8 cellular contexts compared by ENCODE assay signal in genomic region chr19:1249298-1249989, GRCh38. TPM values are rescaled to one million over a fixed set of nuclear protein-coding genes. Genes with fewer than 3 reads are reported as not detected.
DNase-seq lines count a peak whose midpoint lies in the region; ATAC-seq and TF ChIP-seq lines count a peak whose summit lies in the region.

No MANE protein-coding gene starts in this region.

- BruUV-seq in HCT116 (replicated peaks; lab: Mats Ljungman, UMichigan): no TSS peak

- peaks cover 45 to 74% of the 10 kb centered on the region in 2 experiments for H3K4me1 ChIP-seq in HCT116 (ENCODE audit: control insufficient read depth in 1 of 2, insufficient read depth in 2 of 2, low read length in 2 of 2)
- peaks cover 54% of the 10 kb centered on the region for H3K4me1 ChIP-seq in SJSA1 (replicated peaks)
- H3K4me1 ChIP-seq in suprapubic skin: peaks cover 73% of the 10 kb centered on the region

- H3K9me3 Mint-ChIP-seq in activated naive CD4-positive, alpha-beta T cell treated with anti-CD3 and anti-CD28 coated beads, Interleukin-2, amount 10 ng/mL, durations not matched to agents 7 days and 5 days: no peaks in the 10 kb centered on the region

- DNase-seq in ELR (ENCODE audit: low read depth) (peak; percentile 95), HCT116 (ENCODE audit: low read depth, low spot score) (peak; percentile 89), NB4 (ENCODE audit: low read depth) (peak; percentile 90), SJSA1 (ENCODE audit: low read depth in 1 of 2, low spot score in 2 of 2) (peak; percentile 95 to 96), germinal center (ENCODE audit: low spot score) (peak; percentile 95), occipital lobe (lab: John Stamatoyannopoulos, UW) (peak; percentile 86), suprapubic skin (ENCODE audit: low spot score in 2 of 2) (peak; percentile 95 to 96)
- DNase-seq in activated naive CD4-positive, alpha-beta T cell treated with anti-CD3 and anti-CD28 coated beads, Interleukin-2, amount 10 ng/mL, durations not matched to agents 7 days and 5 days: peak; percentile 96

- peak; percentile 45 for ATAC-seq in HCT116

- no peak overlapping the region for H2AFZ ChIP-seq in HCT116 (ENCODE audit: low read depth, low read length, poor library complexity, severe bottlenecking)

- RAD21 ChIA-PET in HCT116 (lab: Charles Lee; ENCODE audit: low non-redundant PET in 1 of 2, low total read pairs in 2 of 2, uncharacterized antibody in 2 of 2, unreplicated experiment in 2 of 2): no interaction called here

- TF ChIP-seq CTCF in HCT116 (IDR thresholded peaks at IDR 0.05 in 2 of 3, conservative IDR thresholded peaks at IDR 0.05 in 1 of 3; ENCODE audit: borderline replicate concordance in 1 of 3, insufficient read depth in 1 of 3, low read depth in 2 of 3, low read length in 2 of 3): no peak
- no peak for TF ChIP-seq CTCF in NB4 (IDR thresholded peaks at IDR 0.05; ENCODE audit: low read depth, low read length)
- no peak for TF ChIP-seq CTCF in suprapubic skin (IDR thresholded peaks at IDR 0.05)

- intact Hi-C loops in HCT116 (cut with micrococcal nuclease): loop anchor here (1.0 to 10.0 kb wide), 3 partner anchors 17 to 455 kb away; partner anchors contain the start of genes CNN2, PTBP1, RNU6-2 and TMEM259

- no peaks in the 10 kb centered on the region for H3K27me3 Mint-ChIP-seq in activated naive CD4-positive, alpha-beta T cell treated with anti-CD3 and anti-CD28 coated beads, Interleukin-2, amount 10 ng/mL, durations not matched to agents 7 days and 5 days

- H3K27me3 ChIP-seq in HCT116 (ENCODE audit: insufficient read depth, low read length) (no peaks in the 10 kb centered on the region), SJSA1 (replicated peaks) (no peaks in the 10 kb centered on the region), suprapubic skin (no peaks in the 10 kb centered on the region)

- H3K27ac ChIP-seq in HCT116 (ENCODE audit: low read depth, low read length) (peak overlapping the region; percentile 100), SJSA1 (peak overlapping the region; percentile 98), suprapubic skin (peak overlapping the region; percentile 99)

- TF ChIP-seq RAD21 in HCT116 (IDR thresholded peaks at IDR 0.05; ENCODE audit: low read depth): no peak

- H3K36me3 Mint-ChIP-seq in activated naive CD4-positive, alpha-beta T cell treated with anti-CD3 and anti-CD28 coated beads, Interleukin-2, amount 10 ng/mL, durations not matched to agents 7 days and 5 days: peaks cover 19% of the 10 kb centered on the region

- peak overlapping the region; percentile 99 for H3K9ac ChIP-seq in HCT116 (ENCODE audit: low read length)

- POLR2A ChIA-PET in HCT116 (lab: Charles Lee): interaction anchor here (0.7 to 1.0 kb wide), 2 partner anchors 16 to 17 kb away, joined by 3 read pairs; no protein-coding TSS in a partner anchor

- TF ChIP-seq POLR2A in HCT116 (IDR thresholded peaks at IDR 0.05; ENCODE audit: borderline replicate concordance, extremely low read depth, insufficient read depth, insufficient read length) (peak; percentile 43), NB4 (IDR thresholded peaks at IDR 0.05; ENCODE audit: extremely low read depth, insufficient read length) (peak; percentile 42), suprapubic skin (IDR thresholded peaks at IDR 0.05) (peak; percentile 90 to 95)

- H3K9me3 ChIP-seq in HCT116 (ENCODE audit: control insufficient read depth in 1 of 2, insufficient read depth in 1 of 2, low read depth in 1 of 2, low read length in 2 of 2): no peaks in the 10 kb centered on the region
- H3K9me3 ChIP-seq in SJSA1 (replicated peaks): no peaks in the 10 kb centered on the region; the same call in 1 of the 2 replicates
- H3K9me3 ChIP-seq in suprapubic skin: no peaks in the 10 kb centered on the region

- H4K20me1 ChIP-seq in HCT116 (ENCODE audit: insufficient read depth): peaks cover 8% of the 10 kb centered on the region; the same call in 1 of the 2 replicates

- CTCF ChIA-PET in HCT116 (lab: Charles Lee): interaction anchor here (1.0 kb wide), 1 partner anchor 17 kb away, joined by 7 read pairs; no protein-coding TSS in a partner anchor
- CTCF ChIA-PET in activated naive CD4-positive, alpha-beta T cell treated with anti-CD3 and anti-CD28 coated beads, Interleukin-2, amount 10 ng/mL, durations not matched to agents 7 days and 5 days (lab: Charles Lee): interaction anchor here (0.6 to 0.7 kb wide), 2 partner anchors 17 to 19 kb away, joined by 3 to 5 read pairs; partner anchors contain the start of gene CIRBP

- peak overlapping the region; percentile 90 for H3K27ac Mint-ChIP-seq in activated naive CD4-positive, alpha-beta T cell treated with anti-CD3 and anti-CD28 coated beads, Interleukin-2, amount 10 ng/mL, durations not matched to agents 7 days and 5 days

- TF ChIP-seq EP300 in suprapubic skin (IDR thresholded peaks at IDR 0.05): no peak

- peaks cover 16% of the 10 kb centered on the region for H3K4me1 Mint-ChIP-seq in activated naive CD4-positive, alpha-beta T cell treated with anti-CD3 and anti-CD28 coated beads, Interleukin-2, amount 10 ng/mL, durations not matched to agents 7 days and 5 days

- H3K36me3 ChIP-seq in HCT116 (ENCODE audit: control insufficient read depth in 1 of 2, insufficient read depth in 2 of 2, low read length in 2 of 2) (peaks cover 11 to 28% of the 10 kb centered on the region in 2 experiments), SJSA1 (peaks cover 49% of the 10 kb centered on the region), suprapubic skin (peaks cover 29% of the 10 kb centered on the region)

- peaks cover 59% of the 10 kb centered on the region for H3K79me2 ChIP-seq in HCT116 (ENCODE audit: insufficient read depth, low read length)

- H3K4me3 Mint-ChIP-seq in activated naive CD4-positive, alpha-beta T cell treated with anti-CD3 and anti-CD28 coated beads, Interleukin-2, amount 10 ng/mL, durations not matched to agents 7 days and 5 days: peak overlapping the region; percentile 79

- H3K4me3 ChIP-seq in HCT116 (replicated peaks in 1 of 2; ENCODE audit: low read depth in 1 of 2, low read length in 2 of 2): peak overlapping the region; percentile 68 to 74
- peak overlapping the region; percentile 44 for H3K4me3 ChIP-seq in NB4 (ENCODE audit: low read depth, low read length)
- H3K4me3 ChIP-seq in SJSA1: peak overlapping the region; percentile 89
- peak overlapping the region; percentile 92 for H3K4me3 ChIP-seq in suprapubic skin

- H3K9me2 ChIP-seq in HCT116 (ENCODE audit: insufficient read depth): no peaks in the 10 kb centered on the region

- H3K4me2 ChIP-seq in HCT116 (ENCODE audit: low read length): peak overlapping the region; percentile 99

- whole genome bisulfite sequencing in suprapubic skin: under 1% methylated on average over 35 of the region's 102 CpGs

TF ChIP-seq in HCT116, 20 proteins besides CTCF, POLR2A, EP300 and RAD21:
- no peak; the same call in 1 of the 2 replicates for TF ChIP-seq JUND (IDR thresholded peaks at IDR 0.05)
- TF ChIP-seq ZBTB33 (IDR thresholded peaks at IDR 0.05; ENCODE audit: extremely low read depth, insufficient replicate concordance, low read length): peak; percentile 18
- no peak for TF ChIP-seq YY1 (IDR thresholded peaks at IDR 0.05; ENCODE audit: extremely low read depth, insufficient replicate concordance, low read depth, low read length)
- TF ChIP-seq EGR1 (IDR thresholded peaks at IDR 0.05; ENCODE audit: low read depth): peak; percentile 74; the same call in 1 of the 2 replicates
- TF ChIP-seq SIN3A (IDR thresholded peaks at IDR 0.05; ENCODE audit: low read depth): peak; percentile 95
- peak; percentile 92 for TF ChIP-seq POLR2AphosphoS5 (IDR thresholded peaks at IDR 0.05; ENCODE audit: low read depth, low read length)
- no peak for TF ChIP-seq CBX3 (IDR thresholded peaks at IDR 0.05; ENCODE audit: low read depth)
- TF ChIP-seq FOSL1 (IDR thresholded peaks at IDR 0.05; ENCODE audit: low read depth): no peak

RNA-seq across cellular contexts. Expression of gene MIDN, which starts 1.1 kb away (rescaled TPM):
- 146 TPM for total RNA-seq in HCT116 (2021; ENCODE audit: unreplicated experiment)
- polyA plus RNA-seq in HCT116 (2012): 63.2 and 79.4 TPM in 2 replicates
- 3.7 and 7.2 TPM in 2 replicates for total RNA-seq in SJSA1 (2014; rRNA removed; shearing (Covaris generic))
- total RNA-seq in occipital lobe: 15.3 TPM
- total RNA-seq in suprapubic skin: 100 to 1,000 TPM in 2 of 4 donors, 10 to 100 TPM in 2; 89.0 to 153 (median 105) TPM

RNA-seq across cellular contexts. Expression of gene ATP5F1D, which starts 7.9 kb away (rescaled TPM):
- total RNA-seq in HCT116 (2021; ENCODE audit: unreplicated experiment) (428 TPM), occipital lobe (11.9 TPM), suprapubic skin (100 to 1,000 TPM; 102 to 205 (median 137) TPM)
- polyA plus RNA-seq in HCT116 (2012): 468 and 508 TPM in 2 replicates
- 42.4 and 68.8 TPM in 2 replicates for total RNA-seq in SJSA1 (2014; rRNA removed; shearing (Covaris generic))

RNA-seq across cellular contexts. Expression of gene CBARP, which starts 11.6 kb away (rescaled TPM):
- total RNA-seq in HCT116 (2021; ENCODE audit: unreplicated experiment): 23.8 TPM
- 11.1 and 11.8 TPM in 2 replicates for polyA plus RNA-seq in HCT116 (2012)
- 0.50 and 1.6 TPM in 2 replicates for total RNA-seq in SJSA1 (2014; rRNA removed; shearing (Covaris generic))
- 6.6 TPM for total RNA-seq in occipital lobe
- total RNA-seq in suprapubic skin: 1 to 10 TPM; 2.9 to 8.6 (median 5.1) TPM

RNA-seq across cellular contexts. Expression of gene CIRBP, which starts 19.7 kb away (rescaled TPM):
- total RNA-seq in HCT116 (2021; ENCODE audit: unreplicated experiment) (276 TPM), occipital lobe (598 TPM), suprapubic skin (100 to 1,000 TPM; 338 to 672 (median 451) TPM)
- 398 and 405 TPM in 2 replicates for polyA plus RNA-seq in HCT116 (2012)
- total RNA-seq in SJSA1 (2014; rRNA removed; shearing (Covaris generic)): 314 and 318 TPM in 2 replicates

RNA-seq across cellular contexts. Expression of gene FAM174C, which starts 25.9 kb away (rescaled TPM):
- total RNA-seq in HCT116 (2021; ENCODE audit: unreplicated experiment): 77.1 TPM
- polyA plus RNA-seq in HCT116 (2012): 87.0 and 88.0 TPM in 2 replicates
- total RNA-seq in SJSA1 (2014; rRNA removed; shearing (Covaris generic)): 32.2 and 40.6 TPM in 2 replicates
- 6.7 TPM for total RNA-seq in occipital lobe
- 10 to 100 TPM; 44.3 to 72.5 (median 58.2) TPM for total RNA-seq in suprapubic skin

Comparison
In these comparisons a context has a peak if more than half of its experiments do, and no peak if none do; other contexts are left out.
1. Peak in every context shown above with its lines: DNase-seq, ATAC-seq, H3K4me3 ChIP-seq and H3K27ac ChIP-seq.
2. POLR2A ChIP-seq: peak in every context shown above with its lines; median percentile 92 in suprapubic skin; 43 in HCT116; 42 in NB4.